In genomic region chr2:200525066-200525465, GRCh38 we compare ENCODE assay signal across 1 cellular context.
TF ChIP-seq lines count a peak whose summit lies in the region.

No MANE protein-coding gene starts in this region.

TF ChIP-seq in neural cell, 6 proteins besides CTCF, POLR2A, EP300 and RAD21 (continued from another document):
- TF ChIP-seq, protein P1, sequence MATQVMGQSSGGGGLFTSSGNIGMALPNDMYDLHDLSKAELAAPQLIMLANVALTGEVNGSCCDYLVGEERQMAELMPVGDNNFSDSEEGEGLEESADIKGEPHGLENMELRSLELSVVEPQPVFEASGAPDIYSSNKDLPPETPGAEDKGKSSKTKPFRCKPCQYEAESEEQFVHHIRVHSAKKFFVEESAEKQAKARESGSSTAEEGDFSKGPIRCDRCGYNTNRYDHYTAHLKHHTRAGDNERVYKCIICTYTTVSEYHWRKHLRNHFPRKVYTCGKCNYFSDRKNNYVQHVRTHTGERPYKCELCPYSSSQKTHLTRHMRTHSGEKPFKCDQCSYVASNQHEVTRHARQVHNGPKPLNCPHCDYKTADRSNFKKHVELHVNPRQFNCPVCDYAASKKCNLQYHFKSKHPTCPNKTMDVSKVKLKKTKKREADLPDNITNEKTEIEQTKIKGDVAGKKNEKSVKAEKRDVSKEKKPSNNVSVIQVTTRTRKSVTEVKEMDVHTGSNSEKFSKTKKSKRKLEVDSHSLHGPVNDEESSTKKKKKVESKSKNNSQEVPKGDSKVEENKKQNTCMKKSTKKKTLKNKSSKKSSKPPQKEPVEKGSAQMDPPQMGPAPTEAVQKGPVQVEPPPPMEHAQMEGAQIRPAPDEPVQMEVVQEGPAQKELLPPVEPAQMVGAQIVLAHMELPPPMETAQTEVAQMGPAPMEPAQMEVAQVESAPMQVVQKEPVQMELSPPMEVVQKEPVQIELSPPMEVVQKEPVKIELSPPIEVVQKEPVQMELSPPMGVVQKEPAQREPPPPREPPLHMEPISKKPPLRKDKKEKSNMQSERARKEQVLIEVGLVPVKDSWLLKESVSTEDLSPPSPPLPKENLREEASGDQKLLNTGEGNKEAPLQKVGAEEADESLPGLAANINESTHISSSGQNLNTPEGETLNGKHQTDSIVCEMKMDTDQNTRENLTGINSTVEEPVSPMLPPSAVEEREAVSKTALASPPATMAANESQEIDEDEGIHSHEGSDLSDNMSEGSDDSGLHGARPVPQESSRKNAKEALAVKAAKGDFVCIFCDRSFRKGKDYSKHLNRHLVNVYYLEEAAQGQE (IDR thresholded peaks at IDR 0.05; ENCODE audit: borderline replicate concordance), result no peak
- TF ChIP-seq EZH2 (IDR thresholded peaks at IDR 0.05; ENCODE audit: borderline replicate concordance, insufficient read depth, low read length, poor library complexity, severe bottlenecking), result no peak
